In the genomic region with DNA sequence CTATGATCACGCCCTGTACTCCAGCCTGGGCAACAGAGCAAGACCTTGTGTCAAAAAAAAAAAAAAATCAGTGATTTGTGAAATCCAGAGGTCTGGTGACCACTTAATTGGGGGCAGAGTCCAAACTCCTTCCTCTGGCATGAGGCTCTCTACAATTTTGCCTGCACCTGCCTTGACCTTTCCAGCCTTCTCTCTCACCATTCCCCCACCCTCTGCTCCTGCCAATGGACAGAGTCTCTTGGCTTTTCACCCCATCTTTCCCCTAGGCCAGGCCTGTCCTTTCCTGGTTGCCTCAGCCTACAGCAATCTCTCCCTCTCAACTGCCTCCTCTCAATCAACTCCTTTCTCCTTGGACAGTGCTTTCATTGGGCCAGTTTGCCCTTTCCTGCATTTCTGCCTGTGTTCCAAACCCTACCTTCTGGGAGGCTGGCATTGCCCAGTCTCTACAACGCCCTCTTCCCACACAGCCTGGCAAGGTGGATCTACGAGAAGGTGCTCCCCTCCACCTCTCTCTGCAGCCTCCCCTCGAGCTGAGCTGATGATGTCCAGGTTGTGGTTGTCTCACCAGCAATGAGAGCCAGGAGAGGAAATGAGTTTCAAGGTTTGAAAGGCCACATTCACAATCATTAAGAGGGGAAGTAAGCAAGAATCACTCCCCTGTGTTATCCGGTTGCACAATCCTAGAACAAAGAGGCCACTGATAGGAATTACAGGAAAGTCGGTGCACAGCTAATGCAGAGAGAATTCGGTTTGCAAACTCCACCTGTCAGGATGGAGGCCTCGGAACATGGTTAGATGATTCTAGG, we compare ENCODE assay signal across 10 cellular contexts. TPM values are rescaled to one million over a fixed set of nuclear protein-coding genes. Genes with fewer than 3 reads are reported as not detected.
DNase-seq lines count a peak whose midpoint lies in the region; ATAC-seq and TF ChIP-seq lines count a peak whose summit lies in the region.
"Had no signal": no experiment of that assay in that cellular context is flagged by ENCODE, and none has a peak within 500 bp of the region (broad histone marks: within the 10 kb centered on the region; RNA-seq: fewer than 3 reads in every experiment).

No MANE protein-coding gene starts in this region.

- H3K27me3 ChIP-seq in RWPE2 (ENCODE audit: insufficient read depth, poor library complexity, severe bottlenecking) (no peaks in the 10 kb centered on the region), fibroblast of lung (ENCODE audit: control insufficient read depth, insufficient read depth, low read length) (no peaks in the 10 kb centered on the region), H7 (ENCODE audit: control insufficient read depth, insufficient read depth, low read length) (no peaks in the 10 kb centered on the region; the same call in 1 of the 2 replicates)
- H3K27me3 ChIP-seq: brain microvascular endothelial cell had no signal

- peak; percentile 87 for ATAC-seq in RWPE2 (ENCODE audit: low read depth)

- no peaks in the 10 kb centered on the region for H4K20me1 ChIP-seq in fibroblast of lung (ENCODE audit: control insufficient read depth, extremely low read depth, insufficient read depth, low read length)

- no peak overlapping the region for H3K4me2 ChIP-seq in fibroblast of lung (ENCODE audit: extremely low read depth, insufficient read depth, low read length)

- no peak for TF ChIP-seq CTCF in RWPE2 (IDR thresholded peaks at IDR 0.05; ENCODE audit: poor library complexity, severe bottlenecking)
- TF ChIP-seq CTCF in fibroblast of lung (conservative IDR thresholded peaks at IDR 0.05 in 1 of 2, IDR thresholded peaks at IDR 0.05 in 1 of 2; ENCODE audit: low read depth in 1 of 2, low read length in 2 of 2): no peak
- no peak for TF ChIP-seq CTCF in GM10266 (IDR thresholded peaks at IDR 0.05; ENCODE audit: control insufficient read depth, insufficient read depth, low read depth, missing control alignments)

- no peaks in the 10 kb centered on the region for H3K36me3 ChIP-seq in RWPE2 (ENCODE audit: low read depth)
- H3K36me3 ChIP-seq in fibroblast of lung (ENCODE audit: control insufficient read depth, insufficient read depth, low read length): no peaks in the 10 kb centered on the region
- H3K36me3 ChIP-seq in H7 (replicated peaks; ENCODE audit: control insufficient read depth, insufficient read depth, low read length): no peaks in the 10 kb centered on the region
- H3K36me3 ChIP-seq: brain microvascular endothelial cell had no signal

- H3K9me3 ChIP-seq in RWPE2 (ENCODE audit: severe bottlenecking) (no peaks in the 10 kb centered on the region), fibroblast of lung (ENCODE audit: control insufficient read depth, insufficient read depth, low read depth, low read length) (no peaks in the 10 kb centered on the region)

- H3K4me3 ChIP-seq in RWPE2 (ENCODE audit: severe bottlenecking): no peak overlapping the region
- H3K4me3 ChIP-seq in fibroblast of lung (replicated peaks in 1 of 4; ENCODE audit: control extremely low read depth in 1 of 4, insufficient read depth in 1 of 4, low read depth in 3 of 4, low read length in 4 of 4): no peak overlapping the region
- no peak overlapping the region for H3K4me3 ChIP-seq in H7 (ENCODE audit: insufficient read depth, low read depth, low read length)

- peaks cover 26% of the 10 kb centered on the region for H3K4me1 ChIP-seq in RWPE2 (ENCODE audit: insufficient read depth, poor library complexity, severe bottlenecking)
- no peaks in the 10 kb centered on the region for H3K4me1 ChIP-seq in fibroblast of lung (ENCODE audit: control insufficient read depth, extremely low read depth, insufficient read depth, low read length)

- peak; percentile 29 for DNase-seq in HCEC 1CT
- DNase-seq in RWPE2 (ENCODE audit: low spot score): no peak
- DNase-seq in fibroblast of lung (ENCODE audit: low read depth in 2 of 2): peak; percentile 15 to 88
- DNase-seq in non-pigmented ciliary epithelial cell (ENCODE audit: low read depth): peak; percentile 44
- no peak for DNase-seq in H7
- no peak for DNase-seq in GM10266 (ENCODE audit: extremely low spot score)
- no peak for DNase-seq in T-helper 9 cell
- no peak for DNase-seq in stimulated activated CD4-positive, alpha-beta T cell treated with anti-CD3 and anti-CD28 coated beads, Interleukin-2, amount 100 ng/mL, for 24 hours
- DNase-seq: brain microvascular endothelial cell had no signal

- no peak overlapping the region for H2AFZ ChIP-seq in fibroblast of lung (ENCODE audit: low read length)

- H3K9ac ChIP-seq in fibroblast of lung (ENCODE audit: insufficient read depth, low read length): no peak overlapping the region

- H3K79me2 ChIP-seq in fibroblast of lung (ENCODE audit: control insufficient read depth, insufficient read depth, low read length): no peaks in the 10 kb centered on the region

- H3K27ac ChIP-seq in RWPE2 (ENCODE audit: poor library complexity, severe bottlenecking) (peak overlapping the region; percentile 88), fibroblast of lung (ENCODE audit: insufficient read depth, low read length) (no peak overlapping the region)
- H3K27ac ChIP-seq: brain microvascular endothelial cell had no signal

RNA-seq across cellular contexts. Expression of a gene that starts 39.5 kb away (rescaled TPM):
- total RNA-seq in fibroblast of lung: 2.3 and 3.6 TPM in 2 replicates
- 4.9 and 8.7 TPM in 2 replicates for polyA plus RNA-seq in fibroblast of lung
- 6.8 and 10.8 TPM in 2 replicates for polyA plus RNA-seq in fibroblast of lung (2012)
- polyA minus RNA-seq in fibroblast of lung (ENCODE audit: low replicate concordance): 7.2 and 24.0 TPM in 2 replicates
- total RNA-seq in H7 (2014; rRNA removed; shearing (Covaris generic)): 0.26 and 0.42 TPM in 2 replicates
- total RNA-seq: OCI-LY7 had no signal

Comparison
In these comparisons a context has a peak if more than half of its experiments do, and no peak if none do; other contexts are left out.
1. DNase-seq: peak in HCEC 1CT (single experiment), fibroblast of lung (2 of 2) and non-pigmented ciliary epithelial cell (single experiment); none in RWPE2 (single experiment), H7 (single experiment), GM10266 (single experiment), T-helper 9 cell (single experiment) and stimulated activated CD4-positive, alpha-beta T cell treated with anti-CD3 and anti-CD28 coated beads, Interleukin-2, amount 100 ng/mL, for 24 hours (0 of 2).